14 cellular contexts compared by ENCODE assay signal in genomic region chrX:108186811-108187210, GRCh38.
DNase-seq lines count a peak whose midpoint lies in the region; ATAC-seq and TF ChIP-seq lines count a peak whose summit lies in the region.
"Had no signal": no experiment of that assay in that cellular context is flagged by ENCODE, and none has a peak within 500 bp of the region (broad histone marks: within the 10 kb centered on the region; RNA-seq: fewer than 3 reads in every experiment).

No MANE protein-coding gene starts in this region.

- ATAC-seq in right cardiac atrium = no peak

- peak overlapping the region; percentile 61 for H3K27ac ChIP-seq in ACC112 (ENCODE audit: low read depth, low read length)
- no peak overlapping the region for H3K27ac ChIP-seq in right cardiac atrium (ENCODE audit: low read length)
- H3K27ac ChIP-seq in testis = no peak overlapping the region
- H3K27ac ChIP-seq: colonic mucosa had no signal

- no peak overlapping the region for H2AFZ ChIP-seq in ACC112 (ENCODE audit: low read length, unreplicated experiment)

- peaks cover 13% of the 10 kb centered on the region for H3K4me1 ChIP-seq in ACC112 (ENCODE audit: control insufficient read depth, insufficient read depth, low read length, unreplicated experiment)
- H3K4me1 ChIP-seq in adipocyte (ENCODE audit: control insufficient read depth, insufficient read depth, low read length) = peaks cover 4% of the 10 kb centered on the region
- no peaks in the 10 kb centered on the region for H3K4me1 ChIP-seq in right cardiac atrium (ENCODE audit: control insufficient read depth, insufficient read depth, low read length)
- H3K4me1 ChIP-seq in testis = no peaks in the 10 kb centered on the region
- H3K4me1 ChIP-seq: colonic mucosa had no signal

- 62% methylated on average over 4 of the region's 4 CpGs for WGBS in right cardiac atrium
- 70 to 83% methylated on average over 4 of the region's 4 CpGs for WGBS in testis, 2 donors

- intact Hi-C loops in right cardiac atrium (cut with DNase I) = no loop called here
- intact Hi-C loops in testis (cut with DNase I; ENCODE audit: low total_unique reads) = no loop called here

- H3K4me3 ChIP-seq in ACC112 (ENCODE audit: low read depth, low read length) (peak overlapping the region; percentile 16; the same call in 1 of the 2 replicates), HFF-Myc (replicated peaks; ENCODE audit: low read depth, low read length) (no peak overlapping the region), adipocyte (ENCODE audit: low read length) (no peak overlapping the region), right cardiac atrium (ENCODE audit: low read length) (no peak overlapping the region), testis (no peak overlapping the region)
- H3K4me3 ChIP-seq: colonic mucosa had no signal

- TF ChIP-seq CTCF in HFF-Myc (IDR thresholded peaks at IDR 0.05; ENCODE audit: low read depth, low read length, missing control alignments) = no peak
- TF ChIP-seq CTCF in testis (IDR thresholded peaks at IDR 0.05) = no peak

- DNase-seq in HFF-Myc (ENCODE audit: extremely low read depth, low read depth) = peak; percentile 56
- peak; percentile 22 for DNase-seq in adipocyte (ENCODE audit: low read depth)
- DNase-seq in glomerular visceral epithelial cell (ENCODE audit: extremely low spot score) = peak; percentile 82
- DNase-seq in right cardiac atrium = no peak
- no peak for DNase-seq in testis
- DNase-seq in iPS-NIHi11 (ENCODE audit: low spot score) = no peak
- no peak for DNase-seq in medulla oblongata (ENCODE audit: extremely low spot score)
- DNase-seq: activated CD4-positive, alpha-beta memory T cell treated with anti-CD3 and anti-CD28 coated beads, Interleukin-2, amount 10 ng/mL, durations not matched to agents 7 days and 5 days; AML-193; colonic mucosa; hypothalamus; midbrain; NCI-H1930 had no signal

- H3K27me3 ChIP-seq in ACC112 (ENCODE audit: insufficient read depth, low read length) = no peaks in the 10 kb centered on the region
- peaks cover 53% of the 10 kb centered on the region for H3K27me3 ChIP-seq in adipocyte (replicated peaks; ENCODE audit: control insufficient read depth, insufficient read depth, low read length)
- H3K27me3 ChIP-seq in right cardiac atrium (ENCODE audit: control insufficient read depth, insufficient read depth) = no peaks in the 10 kb centered on the region
- H3K27me3 ChIP-seq in testis = no peaks in the 10 kb centered on the region

- no peaks in the 10 kb centered on the region for H3K79me2 ChIP-seq in ACC112 (ENCODE audit: control insufficient read depth, insufficient read depth, low read length, unreplicated experiment)

- no peak for TF ChIP-seq POLR2A in testis (IDR thresholded peaks at IDR 0.05)

- no peak overlapping the region for H3K9ac ChIP-seq in adipocyte (ENCODE audit: low read length)

- no peaks in the 10 kb centered on the region for H3K36me3 ChIP-seq in ACC112 (ENCODE audit: insufficient read depth, low read length)
- no peaks in the 10 kb centered on the region for H3K36me3 ChIP-seq in adipocyte (ENCODE audit: control insufficient read depth, insufficient read depth, low read length, severe bottlenecking)
- no peaks in the 10 kb centered on the region for H3K36me3 ChIP-seq in testis (ENCODE audit: low read depth, missing control alignments)
- H3K36me3 ChIP-seq: colonic mucosa had no signal

- peaks cover 9% of the 10 kb centered on the region for H3K9me3 ChIP-seq in adipocyte (ENCODE audit: control insufficient read depth, low read length)
- no peaks in the 10 kb centered on the region for H3K9me3 ChIP-seq in right cardiac atrium (ENCODE audit: control insufficient read depth, low read length)
- no peaks in the 10 kb centered on the region for H3K9me3 ChIP-seq in testis
- H3K9me3 ChIP-seq: colonic mucosa had no signal

Comparison
In these comparisons a context has a peak if more than half of its experiments do, and no peak if none do; other contexts are left out.
1. DNase-seq: peak in HFF-Myc (single experiment), adipocyte (single experiment) and glomerular visceral epithelial cell (single experiment); none in right cardiac atrium (0 of 3), testis (single experiment), iPS-NIHi11 (single experiment) and medulla oblongata (single experiment).